ENCODE assay signal across 1 cellular context in genomic region chr7:130296221-130296951, GRCh38.
TF ChIP-seq lines count a peak whose summit lies in the region.

No MANE protein-coding gene starts in this region.

TF ChIP-seq in HepG2, 621 proteins besides CTCF, POLR2A, EP300 and RAD21:
- peak; percentile 17; the same call in 1 of the 2 replicates for TF ChIP-seq CEBPB (IDR thresholded peaks at IDR 0.05; ENCODE audit: borderline replicate concordance, low read depth, low read length)
- no peak for TF ChIP-seq NR2F6 (IDR thresholded peaks at IDR 0.05)
- no peak for TF ChIP-seq NR2F6 (CRISPR knock-in tag; IDR thresholded peaks at IDR 0.05)
TF ChIP-seq in HepG2: peak in this region for 1.
